5 cellular contexts compared by ENCODE assay signal in genomic region chr22:29865572-29865971, GRCh38. TPM values are rescaled to one million over a fixed set of nuclear protein-coding genes. Genes with fewer than 3 reads are reported as not detected.
DNase-seq lines count a peak whose midpoint lies in the region; ATAC-seq and TF ChIP-seq lines count a peak whose summit lies in the region.
"Not testable (repeated sequence)": the region's sequence is repeated elsewhere in the genome, so short reads cannot be mapped to it uniquely, and the experiment has no call there.

No MANE protein-coding gene starts in this region.

- CTCF ChIA-PET in HEK293 (lab: Yijun Ruan, JAX); activated CD8-positive, alpha-beta T cell treated with anti-CD3 and anti-CD28 coated beads for 36 hours (lab: Charles Lee): not testable (repeated sequence)

- not testable (repeated sequence) for H3K4me3 ChIP-seq in HEK293 (ENCODE audit: low read depth, low read length)

- POLR2A ChIA-PET in HEK293 (lab: Yijun Ruan, JAX) = interaction anchor here (1.5 kb wide), 1 partner anchor 17 kb away, joined by 3 read pairs; the partner anchor contains the start of gene MTMR3
- POLR2A ChIA-PET in activated CD8-positive, alpha-beta T cell treated with anti-CD3 and anti-CD28 coated beads for 36 hours (lab: Charles Lee) = not testable (repeated sequence)

- H3K4me3 Mint-ChIP-seq in activated CD8-positive, alpha-beta T cell treated with anti-CD3 and anti-CD28 coated beads for 36 hours; osteocyte (ENCODE audit: unreplicated experiment); type B pancreatic cell: not testable (repeated sequence)

- intact Hi-C loops in activated CD8-positive, alpha-beta T cell treated with anti-CD3 and anti-CD28 coated beads for 36 hours (cut with micrococcal nuclease) = not testable (repeated sequence)

- H3K27me3 Mint-ChIP-seq in activated CD8-positive, alpha-beta T cell treated with anti-CD3 and anti-CD28 coated beads for 36 hours; type B pancreatic cell: not testable (repeated sequence)
- H3K27me3 Mint-ChIP-seq in osteocyte (ENCODE audit: unreplicated experiment) = peaks cover 23% of the 10 kb centered on the region

- not testable (repeated sequence) for H3K4me1 Mint-ChIP-seq in activated CD8-positive, alpha-beta T cell treated with anti-CD3 and anti-CD28 coated beads for 36 hours (ENCODE audit: low read depth); osteocyte (ENCODE audit: unreplicated experiment); type B pancreatic cell (ENCODE audit: unreplicated experiment)

- not testable (repeated sequence) for H3K36me3 ChIP-seq in HEK293 (ENCODE audit: control insufficient read depth in 2 of 2, insufficient read depth in 1 of 2, low read length in 2 of 2)

- H3K36me3 Mint-ChIP-seq in activated CD8-positive, alpha-beta T cell treated with anti-CD3 and anti-CD28 coated beads for 36 hours (ENCODE audit: low read depth); osteocyte (ENCODE audit: unreplicated experiment); type B pancreatic cell: not testable (repeated sequence)

- H3K9me3 ChIP-seq in HEK293 (ENCODE audit: control insufficient read depth, insufficient read depth, low read depth, low read length) = not testable (repeated sequence)

- not testable (repeated sequence) for H3K27ac Mint-ChIP-seq in activated CD8-positive, alpha-beta T cell treated with anti-CD3 and anti-CD28 coated beads for 36 hours; osteocyte (ENCODE audit: unreplicated experiment); type B pancreatic cell

- H3K9me3 Mint-ChIP-seq in activated CD8-positive, alpha-beta T cell treated with anti-CD3 and anti-CD28 coated beads for 36 hours; osteocyte (ENCODE audit: unreplicated experiment); type B pancreatic cell: not testable (repeated sequence)

- H3K4me1 ChIP-seq in HEK293 (ENCODE audit: control insufficient read depth, insufficient read depth, low read length) = not testable (repeated sequence)

- not testable (repeated sequence) for H3K27ac ChIP-seq in HEK293 (ENCODE audit: extremely low read depth, low read depth, low read length)

- ATAC-seq in activated CD8-positive, alpha-beta T cell treated with anti-CD3 and anti-CD28 coated beads for 36 hours = not testable (repeated sequence)

- TF ChIP-seq CTCF in HEK293 (tag by site-specific recombination; IDR thresholded peaks at IDR 0.05); activated CD8-positive, alpha-beta T cell treated with anti-CD3 and anti-CD28 coated beads for 36 hours (IDR thresholded peaks at IDR 0.05); osteocyte (IDR thresholded peaks at IDR 0.05); type B pancreatic cell (conservative IDR thresholded peaks at IDR 0.05): not testable (repeated sequence)

- peak; percentile 13 for DNase-seq in activated CD4-positive, alpha-beta T cell treated with anti-CD3 and anti-CD28 coated beads for 48 hours
- DNase-seq in activated CD8-positive, alpha-beta T cell treated with anti-CD3 and anti-CD28 coated beads for 36 hours = peak; percentile 17
- peak; percentile 32 for DNase-seq in osteocyte (ENCODE audit: extremely low spot score, unreplicated experiment)
- DNase-seq in type B pancreatic cell (ENCODE audit: extremely low spot score, unreplicated experiment) = peak; percentile 3

TF ChIP-seq in HEK293, 187 proteins besides CTCF, POLR2A, EP300 and RAD21:
- TF ChIP-seq ZNF18 (tag by site-specific recombination; IDR thresholded peaks at IDR 0.05) = 0 out of 2 replicates have a peak, but pooled peaks have one; percentile 27
TF ChIP-seq in HEK293: peak in this region for 1; not testable (repeated sequence) for 186.

RNA-seq across cellular contexts. Expression of gene MTMR3, which starts 17.4 kb away (rescaled TPM):
- 10 to 100 TPM; 19.5 to 21.3 TPM for total RNA-seq in activated CD8-positive, alpha-beta T cell treated with anti-CD3 and anti-CD28 coated beads for 36 hours
- 41.2 and 42.5 TPM in 2 replicates for total RNA-seq in osteocyte
- 50.2 and 54.3 TPM in 2 replicates for total RNA-seq in type B pancreatic cell (ENCODE audit: low replicate concordance)

RNA-seq across cellular contexts. Expression of gene ASCC2, which starts 27.5 kb away (rescaled TPM):
- total RNA-seq in activated CD8-positive, alpha-beta T cell treated with anti-CD3 and anti-CD28 coated beads for 36 hours = 10 to 100 TPM; 55.3 to 58.5 TPM
- total RNA-seq in osteocyte (47.1 and 49.4 TPM in 2 replicates), type B pancreatic cell (ENCODE audit: low replicate concordance) (47.6 and 58.4 TPM in 2 replicates)
